ENCODE assay signal across 9 cellular contexts in genomic region chr10:43304079-43304686, GRCh38. TPM values are rescaled to one million over a fixed set of nuclear protein-coding genes. Genes with fewer than 3 reads are reported as not detected.
DNase-seq lines count a peak whose midpoint lies in the region; ATAC-seq and TF ChIP-seq lines count a peak whose summit lies in the region.
"Had no signal": no experiment of that assay in that cellular context is flagged by ENCODE, and none has a peak within 500 bp of the region (broad histone marks: within the 10 kb centered on the region; RNA-seq: fewer than 3 reads in every experiment).

No MANE protein-coding gene starts in this region.

- H3K36me3 ChIP-seq in heart left ventricle (no peaks in the 10 kb centered on the region), muscle layer of duodenum (ENCODE audit: control insufficient read depth in 1 of 2, insufficient read depth in 2 of 2, low read length in 2 of 2) (no peaks in the 10 kb centered on the region), upper lobe of right lung (no peaks in the 10 kb centered on the region)

- no peak for TF ChIP-seq CTCF in heart left ventricle (IDR thresholded peaks at IDR 0.05)
- no peak for TF ChIP-seq CTCF in choroid plexus epithelial cell (conservative IDR thresholded peaks at IDR 0.05; ENCODE audit: low read depth, low read length)
- no peak for TF ChIP-seq CTCF in upper lobe of right lung (IDR thresholded peaks at IDR 0.05)
- TF ChIP-seq CTCF in GM10248 (IDR thresholded peaks at IDR 0.05; ENCODE audit: control extremely low read depth, extremely low read depth, low read depth, missing control alignments) = no peak

- peak overlapping the region in 11 of 12 donors; percentile 28 to 60 (median 48) for H3K4me3 ChIP-seq in heart left ventricle
- peak overlapping the region; percentile 50 for H3K4me3 ChIP-seq in choroid plexus epithelial cell (ENCODE audit: low read depth, low read length)
- peak overlapping the region; percentile 42 to 61 for H3K4me3 ChIP-seq in muscle layer of duodenum (ENCODE audit: low read depth in 1 of 2, low read length in 2 of 2)
- peak overlapping the region; percentile 47 for H3K4me3 ChIP-seq in upper lobe of right lung

- H3K27me3 ChIP-seq in heart left ventricle (peaks cover 0 to 32% (median 0%) of the 10 kb centered on the region in 9 donors), muscle layer of duodenum (ENCODE audit: low read depth, low read length) (no peaks in the 10 kb centered on the region), upper lobe of right lung (no peaks in the 10 kb centered on the region)

- WGBS in heart left ventricle, 4 donors = 45 to 61% (median 50%) methylated on average over 3 of the region's 3 CpGs

- POLR2A ChIA-PET in GM10248 (lab: Yijun Ruan, JAX) = no interaction called here

- peaks cover 0 to 19% (median 4%) of the 10 kb centered on the region in 12 donors for H3K4me1 ChIP-seq in heart left ventricle
- no peaks in the 10 kb centered on the region for H3K4me1 ChIP-seq in muscle layer of duodenum (ENCODE audit: control insufficient read depth in 1 of 2, insufficient read depth in 2 of 2, low read length in 2 of 2)
- H3K4me1 ChIP-seq in upper lobe of right lung = peaks cover 23% of the 10 kb centered on the region

- H3K9me3 ChIP-seq in heart left ventricle = no peaks in the 10 kb centered on the region
- peaks cover 0 to 2% of the 10 kb centered on the region in 2 donors for H3K9me3 ChIP-seq in muscle layer of duodenum (ENCODE audit: control insufficient read depth in 1 of 2, low read length in 2 of 2)
- H3K9me3 ChIP-seq in upper lobe of right lung = peaks cover 2% of the 10 kb centered on the region

- no peak for ATAC-seq in heart left ventricle
- no peak for ATAC-seq in upper lobe of right lung

- CTCF ChIA-PET in GM10248 (lab: Yijun Ruan, JAX) = no interaction called here

- intact Hi-C loops in heart left ventricle (cut with DNase I) (no loop called here), cardiac septum (cut with DNase I) (no loop called here), upper lobe of right lung (cut with DNase I) (no loop called here)

- DNase-seq in heart left ventricle (no peak), cardiac septum (ENCODE audit: low spot score) (no peak), choroid plexus epithelial cell (ENCODE audit: low read depth) (no peak), upper lobe of right lung (no peak), NCI-H524 (lab: John Stamatoyannopoulos, UW) (no peak), GM10248 (ENCODE audit: extremely low spot score) (no peak), LoVo (ENCODE audit: low spot score) (no peak)
- DNase-seq: foreskin melanocyte had no signal

- no peak for TF ChIP-seq POLR2A in heart left ventricle (IDR thresholded peaks at IDR 0.05)

- H3K27ac ChIP-seq in heart left ventricle (no peak overlapping the region), muscle layer of duodenum (ENCODE audit: low read length) (no peak overlapping the region), upper lobe of right lung (peak overlapping the region; percentile 40)

RNA-seq across cellular contexts. Expression of gene RASGEF1A, which starts 37.3 kb away (rescaled TPM):
- 1 to 10 TPM in 6 of 9 donors, under 1 TPM in 3; 0.49 to 5.1 (median 1.4) TPM for total RNA-seq in heart left ventricle
- under 1 TPM; 0.14 to 0.42 TPM for polyA plus RNA-seq in heart left ventricle
- total RNA-seq in cardiac septum = 1.0 TPM
- 2.6 TPM for total RNA-seq in upper lobe of right lung
